ENCODE assay signal across 18 cellular contexts in genomic region chr1:205537386-205538018, GRCh38. TPM values are rescaled to one million over a fixed set of nuclear protein-coding genes. Genes with fewer than 3 reads are reported as not detected.
DNase-seq lines count a peak whose midpoint lies in the region; ATAC-seq and TF ChIP-seq lines count a peak whose summit lies in the region.
"Had no signal": no experiment of that assay in that cellular context is flagged by ENCODE, and none has a peak within 500 bp of the region (broad histone marks: within the 10 kb centered on the region; RNA-seq: fewer than 3 reads in every experiment).

No MANE protein-coding gene starts in this region.

- TF ChIP-seq CTCF in WERI-Rb-1 (IDR thresholded peaks at IDR 0.05; ENCODE audit: low read depth, low read length) (no peak), fibroblast of villous mesenchyme (IDR thresholded peaks at IDR 0.05; ENCODE audit: insufficient read depth, low read depth, low read length) (no peak), stomach (IDR thresholded peaks at IDR 0.05) (no peak)

- peaks cover 4 to 14% (median 9%) of the 10 kb centered on the region in 4 donors for H3K4me1 ChIP-seq in stomach
- H3K4me1 ChIP-seq: tibial nerve had no signal

- H3K27me3 ChIP-seq in WERI-Rb-1 (ENCODE audit: insufficient read depth, low read depth, severe bottlenecking) (peaks cover 88% of the 10 kb centered on the region), stomach (no peaks in the 10 kb centered on the region)
- H3K27me3 ChIP-seq: tibial nerve had no signal

- H3K36me3 ChIP-seq in WERI-Rb-1 (no peaks in the 10 kb centered on the region), stomach (no peaks in the 10 kb centered on the region)

- DNase-seq in GM03348 (ENCODE audit: low spot score) (peak; percentile 22), WERI-Rb-1 (peak; percentile 5), fibroblast of villous mesenchyme (ENCODE audit: low read depth) (peak; percentile 18), stomach (no peak), NCI-H1048 (lab: John Stamatoyannopoulos, UW) (no peak), GDM1 (lab: John Stamatoyannopoulos, UW) (no peak)
- no peak for DNase-seq in stimulated activated CD4-positive, alpha-beta T cell treated with anti-CD3 and anti-CD28 coated beads, Interleukin-12 subunit alpha, Interleukin-12 subunit beta, amount 100 ng/mL, for 4 hours
- DNase-seq: activated CD4-positive, alpha-beta T cell treated with anti-CD3 and anti-CD28 coated beads, Interleukin-2, amount 50 U/mL, for 4 hours; activated T-cell treated with anti-CD3 and anti-CD28 coated beads, Interleukin-2, amount 50 U/mL, for 1 hour; COR-L47; cortex of kidney; GOT3; left cardiac atrium; NCI-H1694 treated with DMSO at 0.1 percent for 48 hours; T-helper 2 cell had no signal

- TF ChIP-seq POLR2A in stomach (IDR thresholded peaks at IDR 0.05) = no peak

- H3K27ac ChIP-seq in WERI-Rb-1 (no peak overlapping the region), stomach (peak overlapping the region in 3 of 5 donors; percentile 34 to 58 (median 38))
- H3K27ac ChIP-seq: tibial nerve had no signal

- no peak for TF ChIP-seq EP300 in stomach (IDR thresholded peaks at IDR 0.05)

- intact Hi-C loops in stomach (cut with DNase I; ENCODE audit: low total_unique reads) = loop anchor here (10.0 kb wide), 1 partner anchor 47 kb away; no protein-coding TSS in a partner anchor

- ATAC-seq in GM21381 (IDR thresholded peaks at IDR 0.05; ENCODE audit: unreplicated experiment) = no peak
- ATAC-seq: Panc1 had no signal

- H3K4me3 ChIP-seq in WERI-Rb-1 (ENCODE audit: low read depth, low read length) (no peak overlapping the region), fibroblast of villous mesenchyme (ENCODE audit: low read depth, low read length) (no peak overlapping the region), stomach (no peak overlapping the region)
- H3K4me3 ChIP-seq: tibial nerve had no signal

- 90 to 93% (median 92%) methylated on average over 10 of the region's 10 CpGs for WGBS in stomach, 5 donors

- peaks cover 12% of the 10 kb centered on the region for H3K9me3 ChIP-seq in WERI-Rb-1 (ENCODE audit: severe bottlenecking)
- H3K9me3 ChIP-seq in stomach = no peaks in the 10 kb centered on the region
- H3K9me3 ChIP-seq: tibial nerve had no signal

RNA-seq across cellular contexts. Expression of gene CDK18, which starts 33.0 kb away (rescaled TPM):
- 1.6 and 2.2 TPM in 2 replicates for total RNA-seq in fibroblast of villous mesenchyme
- 100 to 1,000 TPM in 1 of 5 donors, 10 to 100 TPM in 3, 1 to 10 TPM in 1; 3.7 to 174 (median 57.2) TPM for total RNA-seq in stomach
- 10 to 100 TPM; 17.2 to 34.8 (median 22.0) TPM for polyA plus RNA-seq in stomach

Comparison
In these comparisons a context has a peak if more than half of its experiments do, and no peak if none do; other contexts are left out.
1. DNase-seq: peak in GM03348 (single experiment), WERI-Rb-1 (single experiment) and fibroblast of villous mesenchyme (single experiment); none in stomach (single experiment), NCI-H1048 (single experiment), stimulated activated CD4-positive, alpha-beta T cell treated with anti-CD3 and anti-CD28 coated beads, Interleukin-12 subunit alpha, Interleukin-12 subunit beta, amount 100 ng/mL, for 4 hours (single experiment) and GDM1 (single experiment).